ENCODE assay signal across 8 cellular contexts in genomic region chr4:110586137-110586850, GRCh38. TPM values are rescaled to one million over a fixed set of nuclear protein-coding genes. Genes with fewer than 3 reads are reported as not detected.
DNase-seq lines count a peak whose midpoint lies in the region; ATAC-seq and TF ChIP-seq lines count a peak whose summit lies in the region.

No MANE protein-coding gene starts in this region.

- H3K4me3 ChIP-seq in PC-3 (ENCODE audit: low read length), result peak overlapping the region; percentile 55; the same call in 1 of the 2 replicates
- peak overlapping the region in 2 of 4 experiments; percentile 12 to 45 for H3K4me3 ChIP-seq in fibroblast of lung (replicated peaks in 1 of 4; ENCODE audit: control extremely low read depth in 1 of 4, insufficient read depth in 1 of 4, low read depth in 3 of 4, low read length in 4 of 4)
- no peak overlapping the region for H3K4me3 ChIP-seq in skeletal muscle cell (ENCODE audit: low read depth, low read length)

- no peaks in the 10 kb centered on the region for H3F3A ChIP-seq in PC-3 (ENCODE audit: low read length, unreplicated experiment)

- no peaks in the 10 kb centered on the region for H3K79me2 ChIP-seq in PC-3 (ENCODE audit: low read length)
- no peaks in the 10 kb centered on the region for H3K79me2 ChIP-seq in fibroblast of lung (ENCODE audit: control insufficient read depth, insufficient read depth, low read length)

- ATAC-seq in PC-3, result peak; percentile 78
- no peak for ATAC-seq in HG03442 (IDR thresholded peaks at IDR 0.05; ENCODE audit: unreplicated experiment)
- no peak for ATAC-seq in HG03039 (IDR thresholded peaks at IDR 0.05; ENCODE audit: unreplicated experiment)

- intact Hi-C loops in PC-3 (cut with micrococcal nuclease), result loop anchor here (1.0 to 5.0 kb wide), 3 partner anchors 54 to 587 kb away; no protein-coding TSS in a partner anchor

- DNase-seq in NCI-H748 (lab: John Stamatoyannopoulos, UW; ENCODE audit: unreplicated experiment), result peak; percentile 12
- no peak for DNase-seq in NCI-H748 treated with DMSO at 0.1 percent for 48 hours (lab: John Stamatoyannopoulos, UW)
- DNase-seq in PC-3, result peak; percentile 72
- DNase-seq in fibroblast of lung (ENCODE audit: low read depth in 2 of 2), result peak; percentile 73 to 78
- DNase-seq in skeletal muscle cell (ENCODE audit: low read depth), result peak; percentile 34
- no peak for DNase-seq in mesenteric fat pad (ENCODE audit: low spot score)

- TF ChIP-seq CTCF in PC-3 (conservative IDR thresholded peaks at IDR 0.05; ENCODE audit: low read depth, low read length) (peak; percentile 66), fibroblast of lung (conservative IDR thresholded peaks at IDR 0.05 in 1 of 2, IDR thresholded peaks at IDR 0.05 in 1 of 2; ENCODE audit: low read depth in 1 of 2, low read length in 2 of 2) (peak; percentile 48 to 70)

- peak overlapping the region; percentile 75; the same call in 1 of the 2 replicates for H2AFZ ChIP-seq in PC-3 (ENCODE audit: low read length)
- no peak overlapping the region for H2AFZ ChIP-seq in fibroblast of lung (ENCODE audit: low read length)

- no peaks in the 10 kb centered on the region for H3K9me3 ChIP-seq in PC-3 (ENCODE audit: low read length)
- H3K9me3 ChIP-seq in fibroblast of lung (ENCODE audit: control insufficient read depth, insufficient read depth, low read depth, low read length), result no peaks in the 10 kb centered on the region

- no peak overlapping the region for H3K9ac ChIP-seq in PC-3 (ENCODE audit: low read length)
- no peak overlapping the region for H3K9ac ChIP-seq in fibroblast of lung (ENCODE audit: insufficient read depth, low read length)

- H3K36me3 ChIP-seq in PC-3 (ENCODE audit: low read depth, low read length) (no peaks in the 10 kb centered on the region), fibroblast of lung (ENCODE audit: control insufficient read depth, insufficient read depth, low read length) (no peaks in the 10 kb centered on the region)

- H3K27me3 ChIP-seq in PC-3 (ENCODE audit: low read length) (no peaks in the 10 kb centered on the region), fibroblast of lung (ENCODE audit: control insufficient read depth, insufficient read depth, low read length) (no peaks in the 10 kb centered on the region)

- H3K27ac ChIP-seq in PC-3 (ENCODE audit: low read length) (no peak overlapping the region), fibroblast of lung (ENCODE audit: insufficient read depth, low read length) (no peak overlapping the region)

- no peaks in the 10 kb centered on the region for H4K20me1 ChIP-seq in PC-3 (ENCODE audit: low read length)
- H4K20me1 ChIP-seq in fibroblast of lung (ENCODE audit: control insufficient read depth, extremely low read depth, insufficient read depth, low read length), result no peaks in the 10 kb centered on the region

- CTCF ChIA-PET in PC-3 (lab: Charles Lee), result interaction anchor here (0.6 to 1.2 kb wide), 8 partner anchors 29 to 639 kb away, joined by 3 to 6 read pairs (median 3); no protein-coding TSS in a partner anchor

- H3K4me1 ChIP-seq in PC-3 (ENCODE audit: insufficient read depth, low read length), result no peaks in the 10 kb centered on the region
- no peaks in the 10 kb centered on the region for H3K4me1 ChIP-seq in fibroblast of lung (ENCODE audit: control insufficient read depth, extremely low read depth, insufficient read depth, low read length)

- POLR2A ChIA-PET in PC-3 (lab: Charles Lee; ENCODE audit: unreplicated experiment), result no interaction called here

- BruUV-seq in PC-3 (replicated peaks; lab: Mats Ljungman, UMichigan), result no TSS peak

- no peaks in the 10 kb centered on the region for H3K9me2 ChIP-seq in PC-3 (replicated peaks; ENCODE audit: low read length)

- H3K4me2 ChIP-seq in PC-3 (ENCODE audit: low read length), result peak overlapping the region; percentile 83
- H3K4me2 ChIP-seq in fibroblast of lung (ENCODE audit: extremely low read depth, insufficient read depth, low read length), result peak overlapping the region; percentile 23

RNA-seq across cellular contexts. Expression of gene PITX2, which starts 36.6 kb away (rescaled TPM):
- total RNA-seq in PC-3 (2014; rRNA removed), result 0.55 and 1.7 TPM in 2 replicates
- 0.26 and 0.33 TPM in 2 replicates for total RNA-seq in fibroblast of lung
- polyA plus RNA-seq in fibroblast of lung, result 0.40 and 0.41 TPM in 2 replicates
- 0.43 and 0.65 TPM in 2 replicates for polyA plus RNA-seq in fibroblast of lung (2012)
- not detected in 2 replicates for polyA minus RNA-seq in fibroblast of lung (ENCODE audit: low replicate concordance)
- total RNA-seq in mesenteric fat pad, result not detected

Comparison
In these comparisons a context has a peak if more than half of its experiments do, and no peak if none do; other contexts are left out.
1. DNase-seq: peak in NCI-H748 (single experiment), PC-3 (single experiment), fibroblast of lung (2 of 2) and skeletal muscle cell (single experiment); none in NCI-H748 treated with DMSO at 0.1 percent for 48 hours (single experiment) and mesenteric fat pad (single experiment).